Comparison of ENCODE assay signal across 1 cellular context in the genomic region with DNA sequence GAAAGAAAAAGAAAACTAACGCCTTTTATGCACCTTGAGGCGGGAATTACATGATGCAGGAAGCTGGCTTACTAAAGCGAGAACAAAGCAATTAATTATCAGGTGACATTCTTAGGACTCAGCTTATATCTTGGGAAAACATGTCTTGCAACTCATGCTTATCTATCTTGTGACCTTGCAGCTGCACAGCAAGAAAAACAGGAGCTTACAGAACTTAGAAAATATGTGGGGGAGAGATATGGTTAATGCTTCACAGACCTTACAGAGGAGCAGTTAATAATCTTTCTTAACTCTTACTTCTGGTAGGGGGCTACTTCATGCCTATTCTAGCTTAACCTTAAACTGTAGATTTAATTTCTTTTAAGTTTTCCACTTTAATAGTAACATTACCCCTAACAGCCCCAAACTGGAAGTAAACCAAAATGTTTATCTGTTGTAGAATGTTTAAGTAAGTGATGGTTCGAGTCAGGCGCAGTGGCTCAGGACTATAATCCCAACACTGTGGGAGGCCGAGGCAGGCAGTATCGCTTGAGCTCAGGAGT.
TF ChIP-seq lines count a peak whose summit lies in the region.

No MANE protein-coding gene starts in this region.

TF ChIP-seq in K562, 482 proteins besides CTCF, POLR2A, EP300 and RAD21 (continued from another document and continues in another):
- TF ChIP-seq, protein P1, sequence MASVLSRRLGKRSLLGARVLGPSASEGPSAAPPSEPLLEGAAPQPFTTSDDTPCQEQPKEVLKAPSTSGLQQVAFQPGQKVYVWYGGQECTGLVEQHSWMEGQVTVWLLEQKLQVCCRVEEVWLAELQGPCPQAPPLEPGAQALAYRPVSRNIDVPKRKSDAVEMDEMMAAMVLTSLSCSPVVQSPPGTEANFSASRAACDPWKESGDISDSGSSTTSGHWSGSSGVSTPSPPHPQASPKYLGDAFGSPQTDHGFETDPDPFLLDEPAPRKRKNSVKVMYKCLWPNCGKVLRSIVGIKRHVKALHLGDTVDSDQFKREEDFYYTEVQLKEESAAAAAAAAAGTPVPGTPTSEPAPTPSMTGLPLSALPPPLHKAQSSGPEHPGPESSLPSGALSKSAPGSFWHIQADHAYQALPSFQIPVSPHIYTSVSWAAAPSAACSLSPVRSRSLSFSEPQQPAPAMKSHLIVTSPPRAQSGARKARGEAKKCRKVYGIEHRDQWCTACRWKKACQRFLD (CRISPR knock-in tag; IDR thresholded peaks at IDR 0.05): peak; percentile 96
- peak; percentile 9; the same call in 1 of the 2 replicates for TF ChIP-seq MAFF (IDR thresholded peaks at IDR 0.05; ENCODE audit: low read length)
- 0 out of 2 replicates have a peak, but pooled peaks have one; percentile 49 for TF ChIP-seq SMAD3 (CRISPR knock-in tag; conservative IDR thresholded peaks at IDR 0.05)
- TF ChIP-seq, protein P2, sequence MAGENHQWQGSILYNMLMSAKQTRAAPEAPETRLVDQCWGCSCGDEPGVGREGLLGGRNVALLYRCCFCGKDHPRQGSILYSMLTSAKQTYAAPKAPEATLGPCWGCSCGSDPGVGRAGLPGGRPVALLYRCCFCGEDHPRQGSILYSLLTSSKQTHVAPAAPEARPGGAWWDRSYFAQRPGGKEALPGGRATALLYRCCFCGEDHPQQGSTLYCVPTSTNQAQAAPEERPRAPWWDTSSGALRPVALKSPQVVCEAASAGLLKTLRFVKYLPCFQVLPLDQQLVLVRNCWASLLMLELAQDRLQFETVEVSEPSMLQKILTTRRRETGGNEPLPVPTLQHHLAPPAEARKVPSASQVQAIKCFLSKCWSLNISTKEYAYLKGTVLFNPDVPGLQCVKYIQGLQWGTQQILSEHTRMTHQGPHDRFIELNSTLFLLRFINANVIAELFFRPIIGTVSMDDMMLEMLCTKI (IDR thresholded peaks at IDR 0.05; ENCODE audit: partially characterized antibody): no peak
- peak; percentile 75 for TF ChIP-seq HDAC3 (IDR thresholded peaks at IDR 0.05; ENCODE audit: borderline replicate concordance, partially characterized antibody)
- TF ChIP-seq TRIM24 (IDR thresholded peaks at IDR 0.05): peak; percentile 98
- no peak for TF ChIP-seq ZFX (CRISPR knock-in tag; IDR thresholded peaks at IDR 0.05)
- TF ChIP-seq ARID1B (IDR thresholded peaks at IDR 0.05): peak; percentile 97
- peak; percentile 94 for TF ChIP-seq STAT5A (IDR thresholded peaks at IDR 0.05; ENCODE audit: borderline replicate concordance, low read length)
- TF ChIP-seq MTA2 (IDR thresholded peaks at IDR 0.05; ENCODE audit: low read depth): peak; percentile 94
- TF ChIP-seq LCOR (CRISPR knock-in tag; IDR thresholded peaks at IDR 0.05): 0 out of 2 replicates have a peak, but pooled peaks have one; percentile 45
- TF ChIP-seq ARNT (IDR thresholded peaks at IDR 0.05): peak; percentile 52 to 65; a peak in 1 of 4 replicates
- peak; percentile 39; the same call in 1 of the 2 replicates for TF ChIP-seq ADNP (tag; IDR thresholded peaks at IDR 0.05)
- TF ChIP-seq SIRT6 (IDR thresholded peaks at IDR 0.05; ENCODE audit: low read depth, low read length): no peak
- TF ChIP-seq, protein P3, sequence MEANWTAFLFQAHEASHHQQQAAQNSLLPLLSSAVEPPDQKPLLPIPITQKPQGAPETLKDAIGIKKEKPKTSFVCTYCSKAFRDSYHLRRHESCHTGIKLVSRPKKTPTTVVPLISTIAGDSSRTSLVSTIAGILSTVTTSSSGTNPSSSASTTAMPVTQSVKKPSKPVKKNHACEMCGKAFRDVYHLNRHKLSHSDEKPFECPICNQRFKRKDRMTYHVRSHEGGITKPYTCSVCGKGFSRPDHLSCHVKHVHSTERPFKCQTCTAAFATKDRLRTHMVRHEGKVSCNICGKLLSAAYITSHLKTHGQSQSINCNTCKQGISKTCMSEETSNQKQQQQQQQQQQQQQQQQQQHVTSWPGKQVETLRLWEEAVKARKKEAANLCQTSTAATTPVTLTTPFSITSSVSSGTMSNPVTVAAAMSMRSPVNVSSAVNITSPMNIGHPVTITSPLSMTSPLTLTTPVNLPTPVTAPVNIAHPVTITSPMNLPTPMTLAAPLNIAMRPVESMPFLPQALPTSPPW (CRISPR knock-in tag; IDR thresholded peaks at IDR 0.05): peak; percentile 57
- peak; percentile 27; the same call in 1 of the 2 replicates for TF ChIP-seq MAFK (IDR thresholded peaks at IDR 0.05; ENCODE audit: low read length)
- TF ChIP-seq, protein P4, sequence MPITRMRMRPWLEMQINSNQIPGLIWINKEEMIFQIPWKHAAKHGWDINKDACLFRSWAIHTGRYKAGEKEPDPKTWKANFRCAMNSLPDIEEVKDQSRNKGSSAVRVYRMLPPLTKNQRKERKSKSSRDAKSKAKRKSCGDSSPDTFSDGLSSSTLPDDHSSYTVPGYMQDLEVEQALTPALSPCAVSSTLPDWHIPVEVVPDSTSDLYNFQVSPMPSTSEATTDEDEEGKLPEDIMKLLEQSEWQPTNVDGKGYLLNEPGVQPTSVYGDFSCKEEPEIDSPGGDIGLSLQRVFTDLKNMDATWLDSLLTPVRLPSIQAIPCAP (CRISPR knock-in tag; IDR thresholded peaks at IDR 0.05; ENCODE audit: borderline replicate concordance): no peak
- TF ChIP-seq TCF3 (CRISPR knock-in tag; IDR thresholded peaks at IDR 0.05): peak; percentile 95
- TF ChIP-seq NCOA1 (IDR thresholded peaks at IDR 0.05; ENCODE audit: low read depth): peak; percentile 81; the same call in 1 of the 2 replicates
- no peak for TF ChIP-seq DIDO1 (tag; IDR thresholded peaks at IDR 0.05; ENCODE audit: low read depth)
- peak; percentile 35; the same call in 1 of the 2 replicates for TF ChIP-seq SREBF1 (IDR thresholded peaks at IDR 0.05; ENCODE audit: borderline replicate concordance, low read depth, low read length)
- no peak for TF ChIP-seq ZNF212 (CRISPR knock-in tag; IDR thresholded peaks at IDR 0.05)
- TF ChIP-seq CREM (IDR thresholded peaks at IDR 0.05; ENCODE audit: low read depth): peak; percentile 65; the same call in 1 of the 2 replicates
- no peak for TF ChIP-seq HIVEP1 (CRISPR knock-in tag; IDR thresholded peaks at IDR 0.05)
- TF ChIP-seq ZBED1 (IDR thresholded peaks at IDR 0.05): 0 out of 2 replicates have a peak, but pooled peaks have one; percentile 56
- peak; percentile 60 for TF ChIP-seq NFE2 (IDR thresholded peaks at IDR 0.05; ENCODE audit: low read depth)
- TF ChIP-seq, protein P5, sequence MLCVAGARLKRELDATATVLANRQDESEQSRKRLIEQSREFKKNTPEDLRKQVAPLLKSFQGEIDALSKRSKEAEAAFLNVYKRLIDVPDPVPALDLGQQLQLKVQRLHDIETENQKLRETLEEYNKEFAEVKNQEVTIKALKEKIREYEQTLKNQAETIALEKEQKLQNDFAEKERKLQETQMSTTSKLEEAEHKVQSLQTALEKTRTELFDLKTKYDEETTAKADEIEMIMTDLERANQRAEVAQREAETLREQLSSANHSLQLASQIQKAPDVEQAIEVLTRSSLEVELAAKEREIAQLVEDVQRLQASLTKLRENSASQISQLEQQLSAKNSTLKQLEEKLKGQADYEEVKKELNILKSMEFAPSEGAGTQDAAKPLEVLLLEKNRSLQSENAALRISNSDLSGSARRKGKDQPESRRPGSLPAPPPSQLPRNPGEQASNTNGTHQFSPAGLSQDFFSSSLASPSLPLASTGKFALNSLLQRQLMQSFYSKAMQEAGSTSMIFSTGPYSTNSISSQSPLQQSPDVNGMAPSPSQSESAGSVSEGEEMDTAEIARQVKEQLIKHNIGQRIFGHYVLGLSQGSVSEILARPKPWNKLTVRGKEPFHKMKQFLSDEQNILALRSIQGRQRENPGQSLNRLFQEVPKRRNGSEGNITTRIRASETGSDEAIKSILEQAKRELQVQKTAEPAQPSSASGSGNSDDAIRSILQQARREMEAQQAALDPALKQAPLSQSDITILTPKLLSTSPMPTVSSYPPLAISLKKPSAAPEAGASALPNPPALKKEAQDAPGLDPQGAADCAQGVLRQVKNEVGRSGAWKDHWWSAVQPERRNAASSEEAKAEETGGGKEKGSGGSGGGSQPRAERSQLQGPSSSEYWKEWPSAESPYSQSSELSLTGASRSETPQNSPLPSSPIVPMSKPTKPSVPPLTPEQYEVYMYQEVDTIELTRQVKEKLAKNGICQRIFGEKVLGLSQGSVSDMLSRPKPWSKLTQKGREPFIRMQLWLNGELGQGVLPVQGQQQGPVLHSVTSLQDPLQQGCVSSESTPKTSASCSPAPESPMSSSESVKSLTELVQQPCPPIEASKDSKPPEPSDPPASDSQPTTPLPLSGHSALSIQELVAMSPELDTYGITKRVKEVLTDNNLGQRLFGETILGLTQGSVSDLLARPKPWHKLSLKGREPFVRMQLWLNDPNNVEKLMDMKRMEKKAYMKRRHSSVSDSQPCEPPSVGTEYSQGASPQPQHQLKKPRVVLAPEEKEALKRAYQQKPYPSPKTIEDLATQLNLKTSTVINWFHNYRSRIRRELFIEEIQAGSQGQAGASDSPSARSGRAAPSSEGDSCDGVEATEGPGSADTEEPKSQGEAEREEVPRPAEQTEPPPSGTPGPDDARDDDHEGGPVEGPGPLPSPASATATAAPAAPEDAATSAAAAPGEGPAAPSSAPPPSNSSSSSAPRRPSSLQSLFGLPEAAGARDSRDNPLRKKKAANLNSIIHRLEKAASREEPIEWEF (CRISPR knock-in tag; IDR thresholded peaks at IDR 0.05): peak; percentile 70; the same call in 1 of the 2 replicates
- TF ChIP-seq PRPF4 (IDR thresholded peaks at IDR 0.05; ENCODE audit: insufficient read depth, low read depth, low read length, poor library complexity, severe bottlenecking): no peak
- peak; percentile 49; the same call in 1 of the 2 replicates for TF ChIP-seq EP400 (IDR thresholded peaks at IDR 0.05)
- no peak for TF ChIP-seq HDAC8 (tag; IDR thresholded peaks at IDR 0.05)
- TF ChIP-seq CC2D1A (IDR thresholded peaks at IDR 0.05): peak; percentile 92
- TF ChIP-seq TCFL5 (CRISPR knock-in tag; conservative IDR thresholded peaks at IDR 0.05): no peak
- no peak for TF ChIP-seq ZNF695 (CRISPR knock-in tag; IDR thresholded peaks at IDR 0.05)
- TF ChIP-seq MYBL2 (IDR thresholded peaks at IDR 0.05; ENCODE audit: low read depth): no peak
- TF ChIP-seq MYBL2 (CRISPR knock-in tag; IDR thresholded peaks at IDR 0.05; ENCODE audit: borderline replicate concordance): no peak
- peak; percentile 89 for TF ChIP-seq ZNF766 (CRISPR knock-in tag; conservative IDR thresholded peaks at IDR 0.05)
- peak; percentile 95 for TF ChIP-seq DPF2 (IDR thresholded peaks at IDR 0.05)
- peak; percentile 75 for TF ChIP-seq NEUROD1 (IDR thresholded peaks at IDR 0.05; ENCODE audit: borderline replicate concordance, low read depth, low read length, partially characterized antibody)
- no peak for TF ChIP-seq ZNF121 (CRISPR knock-in tag; conservative IDR thresholded peaks at IDR 0.05)
- TF ChIP-seq JUN (IDR thresholded peaks at IDR 0.05; ENCODE audit: borderline replicate concordance, low read depth, low read length): peak; percentile 29; the same call in 1 of the 2 replicates
- TF ChIP-seq JUN (CRISPR knock-in tag; IDR thresholded peaks at IDR 0.05; ENCODE audit: borderline replicate concordance): no peak
- peak; percentile 70 for TF ChIP-seq ZNF316 (IDR thresholded peaks at IDR 0.05)
- TF ChIP-seq SMARCA4 (IDR thresholded peaks at IDR 0.05): peak; percentile 94
- peak; percentile 95 for TF ChIP-seq NCOR1 (IDR thresholded peaks at IDR 0.05)
- TF ChIP-seq ZNF589 (CRISPR knock-in tag; IDR thresholded peaks at IDR 0.05; ENCODE audit: low read depth): peak; percentile 91
- TF ChIP-seq MAFG (tag; conservative IDR thresholded peaks at IDR 0.05): peak; percentile 47
- TF ChIP-seq ELF4 (CRISPR knock-in tag; IDR thresholded peaks at IDR 0.05): peak; percentile 42; the same call in 1 of the 2 replicates
- peak; percentile 82 for TF ChIP-seq RNF2 (IDR thresholded peaks at IDR 0.05)
- TF ChIP-seq MBD2 (IDR thresholded peaks at IDR 0.05; ENCODE audit: borderline replicate concordance, low read depth): peak; percentile 56; the same call in 1 of the 2 replicates
- no peak for TF ChIP-seq KLF10 (CRISPR knock-in tag; IDR thresholded peaks at IDR 0.05)
- peak; percentile 94 for TF ChIP-seq SMARCE1 (IDR thresholded peaks at IDR 0.05)
- 0 out of 4 replicates have a peak, but pooled peaks of 1 of the 2 experiments have one; percentile 13 for TF ChIP-seq MAZ (CRISPR knock-in tag; conservative IDR thresholded peaks at IDR 0.05 in 1 of 2, IDR thresholded peaks at IDR 0.05 in 1 of 2)
- TF ChIP-seq GATAD2B (IDR thresholded peaks at IDR 0.05; ENCODE audit: borderline replicate concordance): 0 out of 2 replicates have a peak, but pooled peaks have one; percentile 38
- TF ChIP-seq PYGO2 (tag; IDR thresholded peaks at IDR 0.05): peak; percentile 77
- TF ChIP-seq RAD51 (IDR thresholded peaks at IDR 0.05; ENCODE audit: borderline replicate concordance, low read depth): peak; percentile 22; the same call in 1 of the 2 replicates
- peak; percentile 98 for TF ChIP-seq TEAD4 (IDR thresholded peaks at IDR 0.05; ENCODE audit: low read length)
- no peak for TF ChIP-seq TEAD4 (CRISPR knock-in tag; IDR thresholded peaks at IDR 0.05; ENCODE audit: borderline replicate concordance)
- TF ChIP-seq KHSRP (IDR thresholded peaks at IDR 0.05): 0 out of 2 replicates have a peak, but pooled peaks have one; percentile 47
- TF ChIP-seq LEF1 (IDR thresholded peaks at IDR 0.05): peak; percentile 91; the same call in 1 of the 2 replicates
- TF ChIP-seq, protein P6, sequence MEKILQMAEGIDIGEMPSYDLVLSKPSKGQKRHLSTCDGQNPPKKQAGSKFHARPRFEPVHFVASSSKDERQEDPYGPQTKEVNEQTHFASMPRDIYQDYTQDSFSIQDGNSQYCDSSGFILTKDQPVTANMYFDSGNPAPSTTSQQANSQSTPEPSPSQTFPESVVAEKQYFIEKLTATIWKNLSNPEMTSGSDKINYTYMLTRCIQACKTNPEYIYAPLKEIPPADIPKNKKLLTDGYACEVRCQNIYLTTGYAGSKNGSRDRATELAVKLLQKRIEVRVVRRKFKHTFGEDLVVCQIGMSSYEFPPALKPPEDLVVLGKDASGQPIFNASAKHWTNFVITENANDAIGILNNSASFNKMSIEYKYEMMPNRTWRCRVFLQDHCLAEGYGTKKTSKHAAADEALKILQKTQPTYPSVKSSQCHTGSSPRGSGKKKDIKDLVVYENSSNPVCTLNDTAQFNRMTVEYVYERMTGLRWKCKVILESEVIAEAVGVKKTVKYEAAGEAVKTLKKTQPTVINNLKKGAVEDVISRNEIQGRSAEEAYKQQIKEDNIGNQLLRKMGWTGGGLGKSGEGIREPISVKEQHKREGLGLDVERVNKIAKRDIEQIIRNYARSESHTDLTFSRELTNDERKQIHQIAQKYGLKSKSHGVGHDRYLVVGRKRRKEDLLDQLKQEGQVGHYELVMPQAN (IDR thresholded peaks at IDR 0.05; ENCODE audit: borderline replicate concordance): no peak
- peak; percentile 76 for TF ChIP-seq DACH1 (IDR thresholded peaks at IDR 0.05; ENCODE audit: partially characterized antibody)
- no peak for TF ChIP-seq HEY1 (CRISPR knock-in tag; IDR thresholded peaks at IDR 0.05; ENCODE audit: borderline replicate concordance)
- TF ChIP-seq TBL1XR1 (IDR thresholded peaks at IDR 0.05; ENCODE audit: low read length in 2 of 2): peak in 1 of 2 experiments; percentile 92; a peak in 2 of 4 replicates
- TF ChIP-seq PML (IDR thresholded peaks at IDR 0.05; ENCODE audit: low read length): peak; percentile 96
- peak; percentile 97 for TF ChIP-seq KLF16 (IDR thresholded peaks at IDR 0.05)
- peak; percentile 5; the same call in 1 of the 2 replicates for TF ChIP-seq BCOR (IDR thresholded peaks at IDR 0.05)
- TF ChIP-seq BRD9 (IDR thresholded peaks at IDR 0.05; ENCODE audit: low read depth, partially characterized antibody): peak; percentile 13
- TF ChIP-seq GATA2 (CRISPR knock-in tag; IDR thresholded peaks at IDR 0.05): peak; percentile 89
- peak; percentile 78 for TF ChIP-seq SMARCC2 (IDR thresholded peaks at IDR 0.05; ENCODE audit: low read depth)
- TF ChIP-seq PHB2 (IDR thresholded peaks at IDR 0.05; ENCODE audit: low read depth): peak; percentile 85
